Comparison of ENCODE assay signal across 8 cellular contexts in genomic region chr5:108148715-108149139, GRCh38.
A peak's percentile ranks its signal among the peaks of the same experiment; 100 is the strongest.
DNase-seq lines count a peak whose midpoint lies in the region; ATAC-seq and TF ChIP-seq lines count a peak whose summit lies in the region.

No MANE protein-coding gene starts in this region.

- H3K36me3 ChIP-seq in heart right ventricle, result no peaks in the 10 kb centered on the region

- peak; percentile 39 for ATAC-seq in Right ventricle myocardium inferior
- peak; percentile 83 for ATAC-seq in HG02885 (IDR thresholded peaks at IDR 0.05; ENCODE audit: poor library complexity, unreplicated experiment)
- ATAC-seq in heart right ventricle, result peak in 5 of 8 donors; percentile 42 to 87 (median 48)

- H3K4me1 ChIP-seq in heart right ventricle, result peaks cover 0 to 6% (median 0%) of the 10 kb centered on the region in 9 donors

- no peak overlapping the region for H3K4me3 ChIP-seq in heart right ventricle

- intact Hi-C loops in Right ventricle myocardium inferior (cut with DNase I), result loop anchor here (10.0 kb wide), 1 partner anchor 196 kb away; no protein-coding TSS in a partner anchor
- intact Hi-C loops in cardiac septum (cut with DNase I), result loop anchor here (10.0 kb wide), 1 partner anchor 106 kb away; no protein-coding TSS in a partner anchor
- intact Hi-C loops in heart right ventricle (cut with DNase I), result loop anchor here in 1 of 10 donors (10.0 kb wide), 1 partner anchor 196 kb away; no protein-coding TSS in a partner anchor

- TF ChIP-seq CTCF in heart right ventricle (IDR thresholded peaks at IDR 0.05), result peak; percentile 19 to 61 (median 46)

- no peak overlapping the region for H3K27ac ChIP-seq in heart right ventricle

- H3K27me3 ChIP-seq in heart right ventricle, result no peaks in the 10 kb centered on the region

- no peak for DNase-seq in Right ventricle myocardium inferior (ENCODE audit: missing footprints)
- no peak for DNase-seq in cardiac septum (ENCODE audit: low spot score)
- DNase-seq in RKO (ENCODE audit: low spot score), result peak; percentile 50
- no peak for DNase-seq in heart right ventricle
- no peak for DNase-seq in activated CD4-positive, alpha-beta T cell treated with anti-CD3 and anti-CD28 coated beads, Interleukin-2, amount 50 U/mL, for 48 hours
- DNase-seq in NCI-H187 treated with DMSO at 0.1 percent for 48 hours (lab: John Stamatoyannopoulos, UW), result no peak
- DNase-seq in NCI-H2107 treated with DMSO at 0.1 percent for 48 hours (lab: John Stamatoyannopoulos, UW; ENCODE audit: unreplicated experiment), result no peak

- H3K9me3 ChIP-seq in heart right ventricle, result no peaks in the 10 kb centered on the region
